In genomic region chr5:35902032-35902681, GRCh38 we compare ENCODE assay signal across 11 cellular contexts. TPM values are rescaled to one million over a fixed set of nuclear protein-coding genes. Genes with fewer than 3 reads are reported as not detected.
DNase-seq lines count a peak whose midpoint lies in the region; ATAC-seq, FAIRE-seq and TF ChIP-seq lines count a peak whose summit lies in the region.
"Had no signal": no experiment of that assay in that cellular context is flagged by ENCODE, and none has a peak within 500 bp of the region (broad histone marks: within the 10 kb centered on the region; RNA-seq: fewer than 3 reads in every experiment).

No MANE protein-coding gene starts in this region.

- intact Hi-C loops in natural killer cell (cut with micrococcal nuclease) = no loop called here

- ATAC-seq in natural killer cell treated with Interleukin-12 subunit alpha and Interleukin-12 subunit beta and Interleukin-15 and Interleukin-18, amount 100 ng/mL, for 72 hours = peak; percentile 66 to 79
- ATAC-seq in natural killer cell (no peak), HG02852 (IDR thresholded peaks at IDR 0.05; ENCODE audit: unreplicated experiment) (peak; percentile 70), GM19324 (IDR thresholded peaks at IDR 0.05; ENCODE audit: low FRiP score, unreplicated experiment) (no peak)

- FAIRE-seq in urothelium cell line (lab: Jason Lieb, UNC) = no peak

- no peaks in the 10 kb centered on the region for H3K36me3 Mint-ChIP-seq in natural killer cell treated with Interleukin-12 subunit alpha and Interleukin-12 subunit beta and Interleukin-15 and Interleukin-18, amount 100 ng/mL, for 72 hours
- H3K36me3 Mint-ChIP-seq in natural killer cell = no peaks in the 10 kb centered on the region
- H3K36me3 Mint-ChIP-seq in T-helper 2 cell treated with Interferon-gamma antibody and Interleukin-4, amounts not matched to agents 5 μg/mL and 100 μg/mL, for 36 hours (ENCODE audit: low read depth) = peaks cover 20% of the 10 kb centered on the region

- no peak overlapping the region for H3K27ac ChIP-seq in coronary artery
- H3K27ac ChIP-seq: C4-2B, ovary had no signal

- DNase-seq in natural killer cell treated with Interleukin-12 subunit alpha and Interleukin-12 subunit beta and Interleukin-15 and Interleukin-18, amount 100 ng/mL, for 72 hours (ENCODE audit: low spot score) = no peak
- DNase-seq in natural killer cell (no peak), urothelium cell line (ENCODE audit: low spot score) (peak; percentile 24), GM13976 (ENCODE audit: low spot score) (no peak), coronary artery (ENCODE audit: low spot score) (no peak)
- DNase-seq in T-helper 2 cell treated with Interferon-gamma antibody and Interleukin-4, amounts not matched to agents 5 μg/mL and 100 μg/mL, for 36 hours (ENCODE audit: low spot score) = peak; percentile 59
- DNase-seq: ovary had no signal

- H3K27me3 Mint-ChIP-seq in natural killer cell treated with Interleukin-12 subunit alpha and Interleukin-12 subunit beta and Interleukin-15 and Interleukin-18, amount 100 ng/mL, for 72 hours = peaks cover 0 to 14% of the 10 kb centered on the region in 2 donors
- peaks cover 3 to 9% of the 10 kb centered on the region in 2 donors for H3K27me3 Mint-ChIP-seq in natural killer cell (ENCODE audit: low read depth in 2 of 2)
- no peaks in the 10 kb centered on the region for H3K27me3 Mint-ChIP-seq in T-helper 2 cell treated with Interferon-gamma antibody and Interleukin-4, amounts not matched to agents 5 μg/mL and 100 μg/mL, for 36 hours (ENCODE audit: low read depth)

- TF ChIP-seq CTCF in natural killer cell (IDR thresholded peaks at IDR 0.05) = no peak
- TF ChIP-seq CTCF in GM13976 (IDR thresholded peaks at IDR 0.05; ENCODE audit: borderline replicate concordance, control extremely low read depth, extremely low read depth, insufficient read depth, missing control alignments) = no peak
- TF ChIP-seq CTCF in coronary artery (IDR thresholded peaks at IDR 0.05) = no peak

- no peaks in the 10 kb centered on the region for H3K9me3 Mint-ChIP-seq in natural killer cell treated with Interleukin-12 subunit alpha and Interleukin-12 subunit beta and Interleukin-15 and Interleukin-18, amount 100 ng/mL, for 72 hours
- no peaks in the 10 kb centered on the region for H3K9me3 Mint-ChIP-seq in natural killer cell
- H3K9me3 Mint-ChIP-seq in T-helper 2 cell treated with Interferon-gamma antibody and Interleukin-4, amounts not matched to agents 5 μg/mL and 100 μg/mL, for 36 hours = peaks cover 15% of the 10 kb centered on the region

- in situ Hi-C loops in GM13976 (cut with MboI; ENCODE audit: low sequenced_read_pairs, unreplicated experiment) = no loop called here

- peak overlapping the region; percentile 22 for H3K4me3 Mint-ChIP-seq in natural killer cell treated with Interleukin-12 subunit alpha and Interleukin-12 subunit beta and Interleukin-15 and Interleukin-18, amount 100 ng/mL, for 72 hours
- H3K4me3 Mint-ChIP-seq in natural killer cell = no peak overlapping the region
- H3K4me3 Mint-ChIP-seq in T-helper 2 cell treated with Interferon-gamma antibody and Interleukin-4, amounts not matched to agents 5 μg/mL and 100 μg/mL, for 36 hours = peak overlapping the region; percentile 33

- H3K27ac Mint-ChIP-seq in natural killer cell treated with Interleukin-12 subunit alpha and Interleukin-12 subunit beta and Interleukin-15 and Interleukin-18, amount 100 ng/mL, for 72 hours = no peak overlapping the region
- H3K27ac Mint-ChIP-seq in natural killer cell = no peak overlapping the region
- H3K27ac Mint-ChIP-seq in T-helper 2 cell treated with Interferon-gamma antibody and Interleukin-4, amounts not matched to agents 5 μg/mL and 100 μg/mL, for 36 hours = peak overlapping the region; percentile 46

- H3K4me3 ChIP-seq in coronary artery = no peak overlapping the region
- H3K4me3 ChIP-seq: ovary had no signal

- H3K4me1 Mint-ChIP-seq in natural killer cell treated with Interleukin-12 subunit alpha and Interleukin-12 subunit beta and Interleukin-15 and Interleukin-18, amount 100 ng/mL, for 72 hours (ENCODE audit: low read depth in 2 of 2) = peaks cover 6 to 35% of the 10 kb centered on the region in 2 donors
- peaks cover 8 to 12% of the 10 kb centered on the region in 2 donors for H3K4me1 Mint-ChIP-seq in natural killer cell
- H3K4me1 Mint-ChIP-seq in T-helper 2 cell treated with Interferon-gamma antibody and Interleukin-4, amounts not matched to agents 5 μg/mL and 100 μg/mL, for 36 hours (ENCODE audit: low read depth) = peaks cover 75% of the 10 kb centered on the region

RNA-seq across cellular contexts. Expression of gene CAPSL, which starts 36.3 kb away (rescaled TPM):
- not detected for total RNA-seq in natural killer cell treated with Interleukin-12 subunit alpha and Interleukin-12 subunit beta and Interleukin-15 and Interleukin-18, amount 100 ng/mL, for 72 hours
- total RNA-seq in natural killer cell = not detected
- total RNA-seq: subcutaneous adipose tissue had no signal

RNA-seq across cellular contexts. Expression of gene IL7R, which starts 45.5 kb away (rescaled TPM):
- 10 to 100 TPM in 1 of 2 donors, 1 to 10 TPM in 1; 2.3 to 21.6 TPM for total RNA-seq in natural killer cell treated with Interleukin-12 subunit alpha and Interleukin-12 subunit beta and Interleukin-15 and Interleukin-18, amount 100 ng/mL, for 72 hours
- total RNA-seq in natural killer cell = 10 to 100 TPM; 22.0 to 42.7 (median 30.4) TPM

Comparison
In these comparisons a context has a peak if more than half of its experiments do, and no peak if none do; other contexts are left out.
1. ATAC-seq: peak in natural killer cell treated with Interleukin-12 subunit alpha and Interleukin-12 subunit beta and Interleukin-15 and Interleukin-18, amount 100 ng/mL, for 72 hours (2 of 2) and HG02852 (single experiment); none in natural killer cell (0 of 3) and GM19324 (single experiment).
2. DNase-seq: peak in T-helper 2 cell treated with Interferon-gamma antibody and Interleukin-4, amounts not matched to agents 5 μg/mL and 100 μg/mL, for 36 hours (single experiment) and urothelium cell line (single experiment); none in natural killer cell treated with Interleukin-12 subunit alpha and Interleukin-12 subunit beta and Interleukin-15 and Interleukin-18, amount 100 ng/mL, for 72 hours (single experiment), natural killer cell (single experiment), GM13976 (single experiment) and coronary artery (single experiment).